In genomic region chr7:26950854-26951253, GRCh38 we compare ENCODE assay signal across 29 cellular contexts.
"Had no signal": no experiment of that assay in that cellular context is flagged by ENCODE, and none has a peak within 500 bp of the region (broad histone marks: within the 10 kb centered on the region; RNA-seq: fewer than 3 reads in every experiment).

No MANE protein-coding gene starts in this region.

- H3K9me3 Mint-ChIP-seq: activated CD4-positive, alpha-beta memory T cell treated with anti-CD3 and anti-CD28 coated beads for 36 hours; activated CD4-positive, alpha-beta T cell treated with anti-CD3 and anti-CD28 coated beads, Interleukin-2, amount 10 ng/mL, durations not matched to agents 7 days and 5 days; activated naive CD8-positive, alpha-beta T cell treated with anti-CD3 and anti-CD28 coated beads, Interleukin-2, amount 10 ng/mL, durations not matched to agents 7 days and 5 days; activated T-cell treated with anti-CD3 and anti-CD28 coated beads, Interleukin-2, amount 50 U/mL, for 72 hours; activated T-helper 2 cell treated with anti-CD3 and anti-CD28 coated beads, Interferon-gamma antibody, Interleukin-2, Interleukin-4, amounts not matched to agents 10 μg/mL and 5 μg/mL and 100 μg/mL, durations not matched to agents 14 hours and 24 hours and 36 hours had no signal

- H3K4me3 Mint-ChIP-seq: activated CD4-positive, alpha-beta memory T cell treated with anti-CD3 and anti-CD28 coated beads for 36 hours; activated CD4-positive, alpha-beta T cell treated with anti-CD3 and anti-CD28 coated beads, Interleukin-2, amount 10 ng/mL, durations not matched to agents 7 days and 5 days; activated naive CD8-positive, alpha-beta T cell treated with anti-CD3 and anti-CD28 coated beads, Interleukin-2, amount 10 ng/mL, durations not matched to agents 7 days and 5 days; activated T-cell treated with anti-CD3 and anti-CD28 coated beads, Interleukin-2, amount 50 U/mL, for 72 hours had no signal

- H3K4me3 ChIP-seq: adrenal gland, MG63, SJCRH30 had no signal

- H3K4me1 Mint-ChIP-seq: activated CD4-positive, alpha-beta T cell treated with anti-CD3 and anti-CD28 coated beads, Interleukin-2, amount 10 ng/mL, durations not matched to agents 7 days and 5 days; activated naive CD8-positive, alpha-beta T cell treated with anti-CD3 and anti-CD28 coated beads, Interleukin-2, amount 10 ng/mL, durations not matched to agents 7 days and 5 days had no signal

- DNase-seq: activated CD4-positive, alpha-beta memory T cell treated with anti-CD3 and anti-CD28 coated beads for 36 hours; activated CD4-positive, alpha-beta T cell treated with anti-CD3 and anti-CD28 coated beads, Interleukin-2, amount 10 ng/mL, durations not matched to agents 7 days and 5 days; activated CD4-positive, CD25-positive, alpha-beta regulatory T cell; activated CD8-positive, alpha-beta memory T cell treated with anti-CD3 and anti-CD28 coated beads for 24 hours; activated gamma-delta T cell treated with Interleukin-2 at 50 U/mL for 16 hours; activated naive CD4-positive, alpha-beta T cell treated with anti-CD3 and anti-CD28 coated beads, Interleukin-2, amount 50 U/mL, for 16 hours; activated naive CD8-positive, alpha-beta T cell treated with anti-CD3 and anti-CD28 coated beads, Interleukin-2, amount 10 ng/mL, durations not matched to agents 7 days and 5 days; activated T-cell treated with anti-CD3 and anti-CD28 coated beads for 4 hours; activated T-cell treated with anti-CD3 and anti-CD28 coated beads, Interleukin-2, amount 50 U/mL, for 72 hours; adrenal gland; anterior cingulate cortex; cerebellar nuclear complex; MG63; MV-4-11; NCI-H1092 treated with DMSO at 0.1 percent for 48 hours; NCI-H1417 treated with DMSO at 0.1 percent for 48 hours; NCI-H1694; NCI-H2029 treated with DMSO at 0.1 percent for 48 hours; NCI-H345; NCI-H510A; NCI-H526 treated with DMSO at 0.1 percent for 48 hours; NCI-H82; Right ventricle myocardium superior; SJCRH30; T-helper 2 cell; T1000 had no signal

- H3K27me3 ChIP-seq: adrenal gland, MG63, SJCRH30 had no signal

- H3K36me3 Mint-ChIP-seq: activated CD4-positive, alpha-beta memory T cell treated with anti-CD3 and anti-CD28 coated beads for 36 hours; activated naive CD8-positive, alpha-beta T cell treated with anti-CD3 and anti-CD28 coated beads, Interleukin-2, amount 10 ng/mL, durations not matched to agents 7 days and 5 days had no signal

- H3K36me3 ChIP-seq: adrenal gland, MG63, SJCRH30 had no signal

- H3K27ac Mint-ChIP-seq: activated CD4-positive, alpha-beta memory T cell treated with anti-CD3 and anti-CD28 coated beads for 36 hours; activated CD4-positive, alpha-beta T cell treated with anti-CD3 and anti-CD28 coated beads, Interleukin-2, amount 10 ng/mL, durations not matched to agents 7 days and 5 days; activated naive CD8-positive, alpha-beta T cell treated with anti-CD3 and anti-CD28 coated beads, Interleukin-2, amount 10 ng/mL, durations not matched to agents 7 days and 5 days; activated T-cell treated with anti-CD3 and anti-CD28 coated beads, Interleukin-2, amount 50 U/mL, for 72 hours; activated T-helper 2 cell treated with anti-CD3 and anti-CD28 coated beads, Interferon-gamma antibody, Interleukin-2, Interleukin-4, amounts not matched to agents 10 μg/mL and 5 μg/mL and 100 μg/mL, durations not matched to agents 14 hours and 24 hours and 36 hours had no signal

- H3K9me3 ChIP-seq: adrenal gland, MG63, SJCRH30 had no signal

- ATAC-seq: activated T-cell treated with anti-CD3 and anti-CD28 coated beads, Interleukin-2, amount 50 U/mL, for 72 hours; Panc1 had no signal

- H3K27ac ChIP-seq: adrenal gland, RWPE1, SJCRH30 had no signal

- H3K4me1 ChIP-seq: adrenal gland, SJCRH30 had no signal
